In the genomic region with DNA sequence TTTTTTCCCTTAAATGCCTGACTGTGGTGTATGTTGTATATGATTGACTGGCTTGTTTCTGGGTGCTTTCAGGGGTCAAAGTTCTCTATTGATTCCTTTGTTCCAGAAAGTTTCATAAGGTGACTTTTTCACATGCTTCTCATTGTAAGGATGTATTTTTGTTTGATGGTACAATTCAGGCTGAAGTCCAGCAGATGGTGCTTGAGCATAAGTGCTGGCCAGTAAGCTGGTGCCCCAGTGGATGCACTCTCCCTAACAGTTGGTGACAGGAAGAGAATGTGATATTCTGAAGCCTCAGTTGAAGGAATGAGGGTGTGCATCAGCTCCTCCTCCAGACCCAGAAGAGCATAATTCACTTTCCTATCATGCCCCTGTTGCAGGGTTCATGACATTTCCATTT, we compare ENCODE assay signal across 16 cellular contexts.
DNase-seq lines count a peak whose midpoint lies in the region; ATAC-seq and TF ChIP-seq lines count a peak whose summit lies in the region.
"Had no signal": no experiment of that assay in that cellular context is flagged by ENCODE, and none has a peak within 500 bp of the region (broad histone marks: within the 10 kb centered on the region; RNA-seq: fewer than 3 reads in every experiment).

No MANE protein-coding gene starts in this region.

- POLR2A ChIA-PET in CD8-positive, alpha-beta T cell (lab: Charles Lee): no interaction called here

- no peak overlapping the region for H3K4me3 ChIP-seq in aorta (ENCODE audit: low read length in 2 of 2)
- no peak overlapping the region for H3K4me3 ChIP-seq in CD8-positive, alpha-beta T cell (ENCODE audit: low read depth, low read length)
- H3K4me3 ChIP-seq: adrenal gland, vagina had no signal

- no peak overlapping the region for H3K4me3 Mint-ChIP-seq in CD8-positive, alpha-beta T cell
- H3K4me3 Mint-ChIP-seq: activated T-cell treated with anti-CD3 and anti-CD28 coated beads, Interleukin-2, amount 50 U/mL, for 4 hours; dendritic cell treated with granulocyte-macrophage colony-stimulating factor and Interleukin-4, amounts not matched to agents 40 ng/mL and 50 ng/mL, for 4 days; immature natural killer cell had no signal

- DNase-seq in GM13977 (ENCODE audit: low spot score) (no peak), OCI-M1 (lab: John Stamatoyannopoulos, UW) (peak; percentile 37), iPS-NIHi7 (ENCODE audit: extremely low spot score) (peak; percentile 20), aorta (no peak), hypothalamus (lab: John Stamatoyannopoulos, UW) (no peak)
- DNase-seq in CD8-positive, alpha-beta T cell: no peak
- DNase-seq: activated CD4-positive, alpha-beta T cell treated with anti-CD3 and anti-CD28 coated beads for 48 hours; activated T-cell treated with anti-CD3 and anti-CD28 coated beads, Interleukin-2, amount 50 U/mL, for 4 hours; adrenal gland; immature natural killer cell; NCI-H1092 treated with DMSO at 0.1 percent for 48 hours; stimulated activated CD4-positive, alpha-beta T cell treated with anti-CD3 and anti-CD28 coated beads, Interleukin-1b, Interleukin-23, amount 100 ng/mL, for 48 hours had no signal

- H3K4me1 Mint-ChIP-seq in CD8-positive, alpha-beta T cell (ENCODE audit: low read depth): no peaks in the 10 kb centered on the region
- H3K4me1 Mint-ChIP-seq: immature natural killer cell had no signal

- H3K36me3 Mint-ChIP-seq in CD8-positive, alpha-beta T cell: no peaks in the 10 kb centered on the region
- H3K36me3 Mint-ChIP-seq: immature natural killer cell had no signal

- H3K4me1 ChIP-seq in aorta (ENCODE audit: control insufficient read depth in 1 of 2, insufficient read depth in 2 of 2, low read length in 2 of 2): no peaks in the 10 kb centered on the region
- no peaks in the 10 kb centered on the region for H3K4me1 ChIP-seq in CD8-positive, alpha-beta T cell (ENCODE audit: insufficient read depth, low read length)
- H3K4me1 ChIP-seq: adrenal gland, vagina had no signal

- CTCF ChIA-PET in CD8-positive, alpha-beta T cell (lab: Charles Lee): no interaction called here

- intact Hi-C loops in aorta (cut with DNase I): no loop called here
- intact Hi-C loops in CD8-positive, alpha-beta T cell (cut with DNase I, micrococcal nuclease): no loop called here

- ATAC-seq in aorta (ENCODE audit: low FRiP score): no peak
- ATAC-seq in CD8-positive, alpha-beta T cell: no peak
- ATAC-seq in HG02763 (IDR thresholded peaks at IDR 0.05; ENCODE audit: unreplicated experiment): no peak
- ATAC-seq: activated T-cell treated with anti-CD3 and anti-CD28 coated beads, Interleukin-2, amount 50 U/mL, for 4 hours had no signal

- no peaks in the 10 kb centered on the region for H3K27me3 ChIP-seq in aorta (ENCODE audit: control insufficient read depth in 1 of 2, insufficient read depth in 2 of 2, low read length in 1 of 2)
- no peaks in the 10 kb centered on the region for H3K27me3 ChIP-seq in CD8-positive, alpha-beta T cell (ENCODE audit: insufficient read depth, low read length)
- H3K27me3 ChIP-seq: adrenal gland, vagina had no signal

- in situ Hi-C loops in GM13977 (cut with MboI; ENCODE audit: low pct_unique_long_range_greater_than_20kb, low sequenced_read_pairs, unreplicated experiment): no loop called here

- peaks cover 29% of the 10 kb centered on the region for H3K9me3 Mint-ChIP-seq in CD8-positive, alpha-beta T cell

- TF ChIP-seq CTCF in 22Rv1 (IDR thresholded peaks at IDR 0.05): peak; percentile 60
- TF ChIP-seq CTCF in GM13977 (IDR thresholded peaks at IDR 0.05; ENCODE audit: extremely low read depth, insufficient read depth, missing control alignments): peak; percentile 8
- no peak for TF ChIP-seq CTCF in CD8-positive, alpha-beta T cell (IDR thresholded peaks at IDR 0.05)

- no peaks in the 10 kb centered on the region for H3K27me3 Mint-ChIP-seq in CD8-positive, alpha-beta T cell (ENCODE audit: low read depth)
- H3K27me3 Mint-ChIP-seq: dendritic cell treated with granulocyte-macrophage colony-stimulating factor and Interleukin-4, amounts not matched to agents 40 ng/mL and 50 ng/mL, for 4 days had no signal

- H3K27ac ChIP-seq in 22Rv1: no peak overlapping the region
- no peak overlapping the region for H3K27ac ChIP-seq in aorta (ENCODE audit: low read depth in 1 of 2, low read length in 2 of 2)
- no peak overlapping the region for H3K27ac ChIP-seq in CD8-positive, alpha-beta T cell (ENCODE audit: low read depth, low read length)
- H3K27ac ChIP-seq: adrenal gland, vagina had no signal

- H3K9me3 ChIP-seq in aorta (ENCODE audit: control insufficient read depth, low read length): no peaks in the 10 kb centered on the region
- no peaks in the 10 kb centered on the region for H3K9me3 ChIP-seq in CD8-positive, alpha-beta T cell (ENCODE audit: low read length)
- H3K9me3 ChIP-seq: adrenal gland, vagina had no signal

- no peak overlapping the region for H3K27ac Mint-ChIP-seq in CD8-positive, alpha-beta T cell
- H3K27ac Mint-ChIP-seq: dendritic cell treated with granulocyte-macrophage colony-stimulating factor and Interleukin-4, amounts not matched to agents 40 ng/mL and 50 ng/mL, for 4 days; immature natural killer cell had no signal

- no peaks in the 10 kb centered on the region for H3K36me3 ChIP-seq in aorta (ENCODE audit: control insufficient read depth in 1 of 2, insufficient read depth in 2 of 2, low read length in 1 of 2)
- no peaks in the 10 kb centered on the region for H3K36me3 ChIP-seq in CD8-positive, alpha-beta T cell (ENCODE audit: insufficient read depth, low read length)
- H3K36me3 ChIP-seq: adrenal gland, vagina had no signal

Comparison
In these comparisons a context has a peak if more than half of its experiments do, and no peak if none do; other contexts are left out.
1. DNase-seq: peak in OCI-M1 (single experiment) and iPS-NIHi7 (single experiment); none in GM13977 (single experiment), aorta (0 of 2), CD8-positive, alpha-beta T cell (0 of 7) and hypothalamus (0 of 51).